14 cellular contexts compared by ENCODE assay signal in genomic region chr11:45879803-45880685, GRCh38. TPM values are rescaled to one million over a fixed set of nuclear protein-coding genes. Genes with fewer than 3 reads are reported as not detected.
DNase-seq lines count a peak whose midpoint lies in the region; ATAC-seq and TF ChIP-seq lines count a peak whose summit lies in the region.
"Had no signal": no experiment of that assay in that cellular context is flagged by ENCODE, and none has a peak within 500 bp of the region (broad histone marks: within the 10 kb centered on the region; RNA-seq: fewer than 3 reads in every experiment).

No MANE protein-coding gene starts in this region.

- DNase-seq in DMS53 (lab: John Stamatoyannopoulos, UW) (peak; percentile 43), NCI-H2227 treated with DMSO at 0.1 percent for 48 hours (lab: John Stamatoyannopoulos, UW) (peak; percentile 38), WTC11 (ENCODE audit: low spot score) (no peak), neural crest cell (ENCODE audit: low read depth, low spot score) (no peak), AG08395 (ENCODE audit: low spot score) (no peak), GF-D8 (lab: John Stamatoyannopoulos, UW) (no peak), NCI-H2196 treated with DMSO at 0.1 percent for 48 hours (lab: John Stamatoyannopoulos, UW; ENCODE audit: unreplicated experiment) (no peak)
- no peak for DNase-seq in stimulated activated CD4-positive, alpha-beta T cell treated with anti-CD3 and anti-CD28 coated beads, Interleukin-1b, Interleukin-23, amount 100 ng/mL, for 48 hours
- DNase-seq: activated B cell treated with CpG ODN at 0.5 μM for 24 hours; activated effector memory CD4-positive, alpha-beta T cell treated with Interleukin-2 at 50 U/mL for 16 hours; CD4-positive, CD25-positive, alpha-beta regulatory T cell; pancreas; PC-9 had no signal

- CTCF ChIA-PET in WTC11 (lab: Charles Lee), result interaction anchor here (1.0 to 3.2 kb wide), 6 partner anchors 7 to 435 kb away, joined by 3 to 15 read pairs (median 4); no protein-coding TSS in a partner anchor

- POLR2A ChIA-PET in WTC11 (lab: Charles Lee), result interaction anchor here (0.7 to 1.4 kb wide), 2 partner anchors 16 to 19 kb away, joined by 3 read pairs; no protein-coding TSS in a partner anchor

- H3K4me3 Mint-ChIP-seq in WTC11, result no peak overlapping the region
- H3K4me3 Mint-ChIP-seq in neural crest cell, result no peak overlapping the region
- H3K4me3 Mint-ChIP-seq: activated B cell treated with CpG ODN at 0.5 μM for 24 hours had no signal

- H3K27me3 Mint-ChIP-seq in WTC11 (ENCODE audit: low read depth), result peaks cover 7% of the 10 kb centered on the region; the same call in 1 of the 2 replicates
- H3K27me3 Mint-ChIP-seq in neural crest cell (ENCODE audit: low read depth), result peaks cover 6% of the 10 kb centered on the region
- H3K27me3 Mint-ChIP-seq: activated B cell treated with CpG ODN at 0.5 μM for 24 hours; CD4-positive, CD25-positive, alpha-beta regulatory T cell had no signal

- H3K4me1 Mint-ChIP-seq in WTC11 (peaks cover 20% of the 10 kb centered on the region), neural crest cell (peaks cover 13% of the 10 kb centered on the region)

- H3K27ac Mint-ChIP-seq in WTC11 (peak overlapping the region; percentile 22; the same call in 1 of the 2 replicates), neural crest cell (ENCODE audit: unreplicated experiment) (peak overlapping the region; percentile 15)
- H3K27ac Mint-ChIP-seq: activated B cell treated with CpG ODN at 0.5 μM for 24 hours; CD4-positive, CD25-positive, alpha-beta regulatory T cell had no signal

- TF ChIP-seq CTCF in WTC11 (IDR thresholded peaks at IDR 0.05) (no peak), neural crest cell (conservative IDR thresholded peaks at IDR 0.05) (no peak)

- H3K9me3 Mint-ChIP-seq in WTC11, result no peaks in the 10 kb centered on the region
- H3K9me3 Mint-ChIP-seq in neural crest cell, result no peaks in the 10 kb centered on the region
- H3K9me3 Mint-ChIP-seq: activated B cell treated with CpG ODN at 0.5 μM for 24 hours had no signal

- H3K36me3 Mint-ChIP-seq in WTC11 (peaks cover 3% of the 10 kb centered on the region; the same call in 1 of the 2 replicates), neural crest cell (ENCODE audit: low read depth) (peaks cover 3% of the 10 kb centered on the region)

- no peak for ATAC-seq in WTC11
- ATAC-seq: pancreas had no signal

TF ChIP-seq in WTC11, 78 proteins besides CTCF, POLR2A, EP300 and RAD21:
- TF ChIP-seq, protein P1, sequence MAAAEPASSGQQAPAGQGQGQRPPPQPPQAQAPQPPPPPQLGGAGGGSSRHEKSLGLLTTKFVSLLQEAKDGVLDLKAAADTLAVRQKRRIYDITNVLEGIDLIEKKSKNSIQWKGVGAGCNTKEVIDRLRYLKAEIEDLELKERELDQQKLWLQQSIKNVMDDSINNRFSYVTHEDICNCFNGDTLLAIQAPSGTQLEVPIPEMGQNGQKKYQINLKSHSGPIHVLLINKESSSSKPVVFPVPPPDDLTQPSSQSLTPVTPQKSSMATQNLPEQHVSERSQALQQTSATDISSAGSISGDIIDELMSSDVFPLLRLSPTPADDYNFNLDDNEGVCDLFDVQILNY (CRISPR knock-in tag; IDR thresholded peaks at IDR 0.05), result no peak
- TF ChIP-seq RORB (CRISPR knock-in tag; IDR thresholded peaks at IDR 0.05) (no peak), TP53 (CRISPR knock-in tag; IDR thresholded peaks at IDR 0.05) (no peak), ESRRA (CRISPR knock-in tag; IDR thresholded peaks at IDR 0.05; ENCODE audit: borderline replicate concordance) (no peak), OVOL2 (CRISPR knock-in tag; IDR thresholded peaks at IDR 0.05; ENCODE audit: borderline replicate concordance) (no peak)
- TF ChIP-seq, protein P2, sequence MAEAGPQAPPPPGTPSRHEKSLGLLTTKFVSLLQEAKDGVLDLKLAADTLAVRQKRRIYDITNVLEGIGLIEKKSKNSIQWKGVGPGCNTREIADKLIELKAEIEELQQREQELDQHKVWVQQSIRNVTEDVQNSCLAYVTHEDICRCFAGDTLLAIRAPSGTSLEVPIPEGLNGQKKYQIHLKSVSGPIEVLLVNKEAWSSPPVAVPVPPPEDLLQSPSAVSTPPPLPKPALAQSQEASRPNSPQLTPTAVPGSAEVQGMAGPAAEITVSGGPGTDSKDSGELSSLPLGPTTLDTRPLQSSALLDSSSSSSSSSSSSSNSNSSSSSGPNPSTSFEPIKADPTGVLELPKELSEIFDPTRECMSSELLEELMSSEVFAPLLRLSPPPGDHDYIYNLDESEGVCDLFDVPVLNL (CRISPR knock-in tag; IDR thresholded peaks at IDR 0.05; ENCODE audit: borderline replicate concordance, low read depth), result no peak
- TF ChIP-seq, protein P3, sequence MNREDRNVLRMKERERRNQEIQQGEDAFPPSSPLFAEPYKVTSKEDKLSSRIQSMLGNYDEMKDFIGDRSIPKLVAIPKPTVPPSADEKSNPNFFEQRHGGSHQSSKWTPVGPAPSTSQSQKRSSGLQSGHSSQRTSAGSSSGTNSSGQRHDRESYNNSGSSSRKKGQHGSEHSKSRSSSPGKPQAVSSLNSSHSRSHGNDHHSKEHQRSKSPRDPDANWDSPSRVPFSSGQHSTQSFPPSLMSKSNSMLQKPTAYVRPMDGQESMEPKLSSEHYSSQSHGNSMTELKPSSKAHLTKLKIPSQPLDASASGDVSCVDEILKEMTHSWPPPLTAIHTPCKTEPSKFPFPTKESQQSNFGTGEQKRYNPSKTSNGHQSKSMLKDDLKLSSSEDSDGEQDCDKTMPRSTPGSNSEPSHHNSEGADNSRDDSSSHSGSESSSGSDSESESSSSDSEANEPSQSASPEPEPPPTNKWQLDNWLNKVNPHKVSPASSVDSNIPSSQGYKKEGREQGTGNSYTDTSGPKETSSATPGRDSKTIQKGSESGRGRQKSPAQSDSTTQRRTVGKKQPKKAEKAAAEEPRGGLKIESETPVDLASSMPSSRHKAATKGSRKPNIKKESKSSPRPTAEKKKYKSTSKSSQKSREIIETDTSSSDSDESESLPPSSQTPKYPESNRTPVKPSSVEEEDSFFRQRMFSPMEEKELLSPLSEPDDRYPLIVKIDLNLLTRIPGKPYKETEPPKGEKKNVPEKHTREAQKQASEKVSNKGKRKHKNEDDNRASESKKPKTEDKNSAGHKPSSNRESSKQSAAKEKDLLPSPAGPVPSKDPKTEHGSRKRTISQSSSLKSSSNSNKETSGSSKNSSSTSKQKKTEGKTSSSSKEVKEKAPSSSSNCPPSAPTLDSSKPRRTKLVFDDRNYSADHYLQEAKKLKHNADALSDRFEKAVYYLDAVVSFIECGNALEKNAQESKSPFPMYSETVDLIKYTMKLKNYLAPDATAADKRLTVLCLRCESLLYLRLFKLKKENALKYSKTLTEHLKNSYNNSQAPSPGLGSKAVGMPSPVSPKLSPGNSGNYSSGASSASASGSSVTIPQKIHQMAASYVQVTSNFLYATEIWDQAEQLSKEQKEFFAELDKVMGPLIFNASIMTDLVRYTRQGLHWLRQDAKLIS (CRISPR knock-in tag; IDR thresholded peaks at IDR 0.05; ENCODE audit: borderline replicate concordance), result no peak

RNA-seq across cellular contexts. Expression of gene MAPK8IP1, which starts 5.4 kb away (rescaled TPM):
- total RNA-seq in WTC11 (2021), result 31.6 to 34.1 TPM (median 32.4 TPM) in 3 replicates
- total RNA-seq in neural crest cell, result 36.6 and 38.7 TPM in 2 replicates

RNA-seq across cellular contexts. Expression of gene FREY1, which starts 27.0 kb away (rescaled TPM):
- 1.6 to 2.1 TPM (median 1.8 TPM) in 3 replicates for total RNA-seq in WTC11 (2021)
- total RNA-seq in neural crest cell, result 2.5 and 3.3 TPM in 2 replicates

RNA-seq across cellular contexts. Expression of gene CRY2, which starts 32.8 kb away (rescaled TPM):
- total RNA-seq in WTC11 (2021) (14.4 to 18.3 TPM (median 16.8 TPM) in 3 replicates), neural crest cell (19.0 and 23.8 TPM in 2 replicates)

RNA-seq across cellular contexts. Expression of gene PEX16, which starts 37.6 kb away (rescaled TPM):
- total RNA-seq in WTC11 (2021) (35.8 to 39.3 TPM (median 36.0 TPM) in 3 replicates), neural crest cell (27.6 and 29.6 TPM in 2 replicates)

RNA-seq across cellular contexts. Expression of gene LARGE2, which starts 42.4 kb away (rescaled TPM):
- total RNA-seq in WTC11 (2021), result 124 to 132 TPM (median 126 TPM) in 3 replicates
- 0.48 TPM in 1 of 2 replicates, not detected in the other for total RNA-seq in neural crest cell
- total RNA-seq: cerebellum had no signal

Comparison
In these comparisons a context has a peak if more than half of its experiments do, and no peak if none do; other contexts are left out.
1. DNase-seq: peak in DMS53 (single experiment) and NCI-H2227 treated with DMSO at 0.1 percent for 48 hours (single experiment); none in WTC11 (single experiment), neural crest cell (single experiment), stimulated activated CD4-positive, alpha-beta T cell treated with anti-CD3 and anti-CD28 coated beads, Interleukin-1b, Interleukin-23, amount 100 ng/mL, for 48 hours (single experiment), AG08395 (single experiment), GF-D8 (single experiment) and NCI-H2196 treated with DMSO at 0.1 percent for 48 hours (single experiment).